ENCODE assay signal across 1 cellular context in the genomic region with DNA sequence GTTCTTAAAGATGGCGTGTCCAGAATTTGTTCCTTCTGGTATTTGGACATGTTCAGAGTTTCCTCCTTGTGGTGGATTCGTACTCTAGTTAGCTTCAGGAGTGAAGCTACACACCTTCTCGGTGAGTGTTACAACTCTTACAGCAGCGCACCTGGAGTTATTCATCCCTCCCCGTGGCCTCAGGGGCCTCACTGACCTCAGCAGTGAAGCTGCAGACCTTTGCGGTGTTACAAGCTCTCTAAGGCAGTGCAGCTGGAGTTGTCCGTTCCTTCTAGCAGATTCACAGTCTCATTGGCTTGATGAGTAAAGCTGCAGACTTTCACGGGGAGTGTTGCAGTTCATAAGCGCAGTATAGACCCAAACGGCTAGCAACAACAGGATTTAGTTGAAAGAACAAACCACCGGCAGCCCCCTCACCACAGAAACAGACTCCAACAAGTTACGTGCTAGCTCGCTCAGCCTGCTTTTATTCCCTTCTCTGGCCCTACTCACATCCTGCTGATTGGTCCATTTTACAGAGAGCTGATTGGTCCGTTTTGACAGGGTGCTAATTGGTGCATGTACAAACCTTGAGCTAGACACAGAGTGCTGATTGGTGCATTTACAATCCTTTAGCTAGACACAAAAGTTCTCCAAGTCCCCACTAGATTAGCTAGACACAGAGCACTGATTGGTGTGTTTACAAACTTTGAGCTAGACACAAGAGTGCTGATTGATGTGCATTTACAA.
TF ChIP-seq lines count a peak whose summit lies in the region.

No MANE protein-coding gene starts in this region.

TF ChIP-seq in H1, 55 proteins besides CTCF, POLR2A, EP300 and RAD21:
- TF ChIP-seq SIN3A (conservative IDR thresholded peaks at IDR 0.05 in 1 of 2, IDR thresholded peaks at IDR 0.05 in 1 of 2; ENCODE audit: low read depth in 1 of 2, low read length in 2 of 2) (no peak), GABPA (IDR thresholded peaks at IDR 0.05; ENCODE audit: borderline replicate concordance, insufficient read depth, low read length) (no peak), TBP (IDR thresholded peaks at IDR 0.05; ENCODE audit: low read depth, low read length) (peak; percentile 46; the same call in 1 of the 2 replicates)
